In genomic region chr11:117514256-117514655, GRCh38 we compare ENCODE assay signal across 16 cellular contexts.
DNase-seq lines count a peak whose midpoint lies in the region; ATAC-seq and TF ChIP-seq lines count a peak whose summit lies in the region.
"Had no signal": no experiment of that assay in that cellular context is flagged by ENCODE, and none has a peak within 500 bp of the region (broad histone marks: within the 10 kb centered on the region; RNA-seq: fewer than 3 reads in every experiment).

No MANE protein-coding gene starts in this region.

- POLR2A ChIA-PET in SK-N-SH (lab: Yijun Ruan, JAX), result no interaction called here

- no peak overlapping the region for H2BK12ac ChIP-seq in neuronal stem cell (ENCODE audit: low read length)

- no peak overlapping the region for H3K18ac ChIP-seq in neuronal stem cell (ENCODE audit: low read length)

- no peak overlapping the region for H3K27ac ChIP-seq in neuronal stem cell (replicated peaks; ENCODE audit: low read length)
- no peak overlapping the region for H3K27ac ChIP-seq in SK-N-SH (ENCODE audit: low read depth in 2 of 2, low read length in 1 of 2)
- H3K27ac ChIP-seq: 22Rv1, A549 had no signal

- TF ChIP-seq RAD21 in SK-N-SH (IDR thresholded peaks at IDR 0.05; ENCODE audit: low read length), result no peak

- H3K79me2 ChIP-seq in SK-N-SH (ENCODE audit: insufficient read depth), result no peaks in the 10 kb centered on the region

- ATAC-seq in GM19452 (IDR thresholded peaks at IDR 0.05; ENCODE audit: unreplicated experiment), result no peak
- ATAC-seq: A549; CD8-positive, alpha-beta T cell; HepG2 had no signal

- H3K14ac ChIP-seq in neuronal stem cell (ENCODE audit: low read length), result no peak overlapping the region

- H2BK5ac ChIP-seq in neuronal stem cell (ENCODE audit: low read length), result no peak overlapping the region

- peaks cover 0 to 12% (median 0%) of the 10 kb centered on the region in 3 experiments for H3K27me3 ChIP-seq in neuronal stem cell (ENCODE audit: control insufficient read depth in 3 of 3, insufficient read depth in 3 of 3, low read depth in 1 of 3, low read length in 3 of 3)
- no peaks in the 10 kb centered on the region for H3K27me3 ChIP-seq in SK-N-SH (ENCODE audit: insufficient read depth)

- no peaks in the 10 kb centered on the region for H4K20me1 ChIP-seq in SK-N-SH (ENCODE audit: insufficient read depth)

- no peak overlapping the region for H3K23ac ChIP-seq in neuronal stem cell (ENCODE audit: low read depth, low read length, poor library complexity)

- H3K4me1 ChIP-seq in neuronal stem cell (ENCODE audit: control insufficient read depth in 2 of 2, insufficient read depth in 1 of 2, low read depth in 1 of 2, low read length in 2 of 2) (peaks cover 28 to 39% of the 10 kb centered on the region in 2 donors), SK-N-SH (ENCODE audit: control insufficient read depth in 1 of 2, insufficient read depth in 2 of 2, low read depth in 1 of 2, low read length in 1 of 2) (peaks cover 0 to 34% of the 10 kb centered on the region in 2 experiments; a peak in 1 of 4 replicates)
- H3K4me1 ChIP-seq: A549, HAP-1 had no signal

- H3K79me1 ChIP-seq in neuronal stem cell (ENCODE audit: low read depth, low read length), result no peaks in the 10 kb centered on the region

- H3K4me2 ChIP-seq in neuronal stem cell (ENCODE audit: insufficient read depth, low read length, poor library complexity, severe bottlenecking), result no peak overlapping the region
- H3K4me2 ChIP-seq in SK-N-SH, result no peak overlapping the region
- H3K4me2 ChIP-seq: A549 had no signal

- peak; percentile 28 for DNase-seq in DMS 273 (lab: John Stamatoyannopoulos, UW; ENCODE audit: unreplicated experiment)
- no peak for DNase-seq in DMS 273 treated with DMSO at 0.1 percent for 48 hours (lab: John Stamatoyannopoulos, UW)
- DNase-seq in cerebellum (ENCODE audit: low spot score), result peak; percentile 62
- DNase-seq in neuronal stem cell (ENCODE audit: low spot score), result no peak
- DNase-seq in stimulated activated CD4-positive, alpha-beta T cell treated with anti-CD3 and anti-CD28 coated beads, Interleukin-1b, Interleukin-23, amount 100 ng/mL, for 48 hours, result no peak
- DNase-seq in SK-N-SH, result no peak
- DNase-seq: AML-193; Calu3; CD8-positive, alpha-beta T cell; GDM1; KBM-7 had no signal

- no peaks in the 10 kb centered on the region for H3K36me3 ChIP-seq in neuronal stem cell (replicated peaks in 1 of 2; ENCODE audit: control insufficient read depth in 2 of 2, insufficient read depth in 2 of 2, low read length in 2 of 2)
- no peaks in the 10 kb centered on the region for H3K36me3 ChIP-seq in SK-N-SH (replicated peaks in 1 of 2; ENCODE audit: control insufficient read depth in 1 of 2, insufficient read depth in 2 of 2, low read length in 1 of 2)
- H3K36me3 ChIP-seq: HAP-1 had no signal

- no peak overlapping the region for H3K4me3 ChIP-seq in neuronal stem cell (ENCODE audit: low read length in 2 of 2)
- H3K4me3 ChIP-seq in SK-N-SH (ENCODE audit: low read depth in 2 of 2, low read length in 1 of 2), result no peak overlapping the region
- H3K4me3 ChIP-seq: A549, HAP-1 had no signal

- H3K9ac ChIP-seq in neuronal stem cell (ENCODE audit: low read depth, low read length, poor library complexity) (no peak overlapping the region), SK-N-SH (no peak overlapping the region)

- H3K9me2 ChIP-seq in SK-N-SH, result no peaks in the 10 kb centered on the region

- no peak overlapping the region for H2BK120ac ChIP-seq in neuronal stem cell (ENCODE audit: low read depth, low read length)

- CTCF ChIA-PET in SK-N-SH (lab: Yijun Ruan, JAX), result interaction anchor here (0.9 to 10.5 kb wide), 5 partner anchors 69 to 303 kb away, joined by 3 to 108 read pairs (median 6); no protein-coding TSS in a partner anchor

- no peak overlapping the region for H3K4ac ChIP-seq in neuronal stem cell (ENCODE audit: low read length)

- peak overlapping the region; percentile 64 for H2AK5ac ChIP-seq in neuronal stem cell (ENCODE audit: low read depth, low read length)

- H4K91ac ChIP-seq in neuronal stem cell (ENCODE audit: low read depth, low read length, poor library complexity), result no peak overlapping the region

- no CpG with 5 or more reads among the region's 4 CpGs for WGBS in neuronal stem cell (ENCODE audit: extremely low coverage in 2 of 2, insufficient read length in 2 of 2, insufficient replicate concordance in 1 of 2), 2 donors
- WGBS in SK-N-SH (ENCODE audit: low lambda C conversion rate), result 61% methylated on average over 4 of the region's 4 CpGs

- TF ChIP-seq CTCF in SK-N-SH (IDR thresholded peaks at IDR 0.05), result no peak

- no peak overlapping the region for H2AFZ ChIP-seq in neuronal stem cell (ENCODE audit: low read length)
- H2AFZ ChIP-seq in SK-N-SH (ENCODE audit: low read depth), result no peak overlapping the region

- H4K8ac ChIP-seq in neuronal stem cell (ENCODE audit: low read depth, low read length), result no peak overlapping the region

- H2BK15ac ChIP-seq in neuronal stem cell (ENCODE audit: low read length), result no peak overlapping the region

- H3F3A ChIP-seq in SK-N-SH (replicated peaks; ENCODE audit: insufficient read depth), result no peaks in the 10 kb centered on the region

- H3K9me3 ChIP-seq in neuronal stem cell (replicated peaks in 1 of 2; ENCODE audit: control insufficient read depth in 2 of 2, insufficient read depth in 1 of 2, low read depth in 1 of 2, low read length in 2 of 2), result no peaks in the 10 kb centered on the region
- no peaks in the 10 kb centered on the region for H3K9me3 ChIP-seq in SK-N-SH
- H3K9me3 ChIP-seq: A549, HAP-1 had no signal

- TF ChIP-seq EP300 in SK-N-SH (IDR thresholded peaks at IDR 0.05; ENCODE audit: borderline replicate concordance in 1 of 2, low read depth in 1 of 2, low read length in 1 of 2), result no peak

TF ChIP-seq in SK-N-SH, 30 proteins besides CTCF, POLR2A, EP300 and RAD21 (continues in another document):
- TF ChIP-seq EZH2phosphoT487 (IDR thresholded peaks at IDR 0.05; ENCODE audit: borderline replicate concordance, low read depth) (no peak), IRF3 (IDR thresholded peaks at IDR 0.05; ENCODE audit: low read depth, low read length) (no peak), MXI1 (IDR thresholded peaks at IDR 0.05; ENCODE audit: low read depth, low read length) (no peak), RFX5 (IDR thresholded peaks at IDR 0.05; ENCODE audit: low read length) (no peak), JUND (IDR thresholded peaks at IDR 0.05) (no peak), FOXJ3 (CRISPR knock-in tag; IDR thresholded peaks at IDR 0.05) (no peak), FOXM1 (IDR thresholded peaks at IDR 0.05; ENCODE audit: low read depth) (no peak), CHD2 (IDR thresholded peaks at IDR 0.05; ENCODE audit: low read length, partially characterized antibody) (no peak), SIN3A (IDR thresholded peaks at IDR 0.05; ENCODE audit: borderline replicate concordance, low read depth, low read length) (no peak), NRF1 (IDR thresholded peaks at IDR 0.05; ENCODE audit: low read depth, low read length) (no peak)
- TF ChIP-seq, protein P1, sequence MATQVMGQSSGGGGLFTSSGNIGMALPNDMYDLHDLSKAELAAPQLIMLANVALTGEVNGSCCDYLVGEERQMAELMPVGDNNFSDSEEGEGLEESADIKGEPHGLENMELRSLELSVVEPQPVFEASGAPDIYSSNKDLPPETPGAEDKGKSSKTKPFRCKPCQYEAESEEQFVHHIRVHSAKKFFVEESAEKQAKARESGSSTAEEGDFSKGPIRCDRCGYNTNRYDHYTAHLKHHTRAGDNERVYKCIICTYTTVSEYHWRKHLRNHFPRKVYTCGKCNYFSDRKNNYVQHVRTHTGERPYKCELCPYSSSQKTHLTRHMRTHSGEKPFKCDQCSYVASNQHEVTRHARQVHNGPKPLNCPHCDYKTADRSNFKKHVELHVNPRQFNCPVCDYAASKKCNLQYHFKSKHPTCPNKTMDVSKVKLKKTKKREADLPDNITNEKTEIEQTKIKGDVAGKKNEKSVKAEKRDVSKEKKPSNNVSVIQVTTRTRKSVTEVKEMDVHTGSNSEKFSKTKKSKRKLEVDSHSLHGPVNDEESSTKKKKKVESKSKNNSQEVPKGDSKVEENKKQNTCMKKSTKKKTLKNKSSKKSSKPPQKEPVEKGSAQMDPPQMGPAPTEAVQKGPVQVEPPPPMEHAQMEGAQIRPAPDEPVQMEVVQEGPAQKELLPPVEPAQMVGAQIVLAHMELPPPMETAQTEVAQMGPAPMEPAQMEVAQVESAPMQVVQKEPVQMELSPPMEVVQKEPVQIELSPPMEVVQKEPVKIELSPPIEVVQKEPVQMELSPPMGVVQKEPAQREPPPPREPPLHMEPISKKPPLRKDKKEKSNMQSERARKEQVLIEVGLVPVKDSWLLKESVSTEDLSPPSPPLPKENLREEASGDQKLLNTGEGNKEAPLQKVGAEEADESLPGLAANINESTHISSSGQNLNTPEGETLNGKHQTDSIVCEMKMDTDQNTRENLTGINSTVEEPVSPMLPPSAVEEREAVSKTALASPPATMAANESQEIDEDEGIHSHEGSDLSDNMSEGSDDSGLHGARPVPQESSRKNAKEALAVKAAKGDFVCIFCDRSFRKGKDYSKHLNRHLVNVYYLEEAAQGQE (IDR thresholded peaks at IDR 0.05; ENCODE audit: low read depth, low read length), result no peak
- TF ChIP-seq, protein P2, sequence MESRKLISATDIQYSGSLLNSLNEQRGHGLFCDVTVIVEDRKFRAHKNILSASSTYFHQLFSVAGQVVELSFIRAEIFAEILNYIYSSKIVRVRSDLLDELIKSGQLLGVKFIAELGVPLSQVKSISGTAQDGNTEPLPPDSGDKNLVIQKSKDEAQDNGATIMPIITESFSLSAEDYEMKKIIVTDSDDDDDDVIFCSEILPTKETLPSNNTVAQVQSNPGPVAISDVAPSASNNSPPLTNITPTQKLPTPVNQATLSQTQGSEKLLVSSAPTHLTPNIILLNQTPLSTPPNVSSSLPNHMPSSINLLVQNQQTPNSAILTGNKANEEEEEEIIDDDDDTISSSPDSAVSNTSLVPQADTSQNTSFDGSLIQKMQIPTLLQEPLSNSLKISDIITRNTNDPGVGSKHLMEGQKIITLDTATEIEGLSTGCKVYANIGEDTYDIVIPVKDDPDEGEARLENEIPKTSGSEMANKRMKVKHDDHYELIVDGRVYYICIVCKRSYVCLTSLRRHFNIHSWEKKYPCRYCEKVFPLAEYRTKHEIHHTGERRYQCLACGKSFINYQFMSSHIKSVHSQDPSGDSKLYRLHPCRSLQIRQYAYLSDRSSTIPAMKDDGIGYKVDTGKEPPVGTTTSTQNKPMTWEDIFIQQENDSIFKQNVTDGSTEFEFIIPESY (IDR thresholded peaks at IDR 0.05; ENCODE audit: borderline replicate concordance, low read depth), result no peak

Comparison
In these comparisons a context has a peak if more than half of its experiments do, and no peak if none do; other contexts are left out.
1. DNase-seq: peak in DMS 273 (single experiment) and cerebellum (single experiment); none in DMS 273 treated with DMSO at 0.1 percent for 48 hours (single experiment), neuronal stem cell (single experiment), stimulated activated CD4-positive, alpha-beta T cell treated with anti-CD3 and anti-CD28 coated beads, Interleukin-1b, Interleukin-23, amount 100 ng/mL, for 48 hours (single experiment) and SK-N-SH (single experiment).